Comparison of ENCODE assay signal across 2 cellular contexts in the genomic region with DNA sequence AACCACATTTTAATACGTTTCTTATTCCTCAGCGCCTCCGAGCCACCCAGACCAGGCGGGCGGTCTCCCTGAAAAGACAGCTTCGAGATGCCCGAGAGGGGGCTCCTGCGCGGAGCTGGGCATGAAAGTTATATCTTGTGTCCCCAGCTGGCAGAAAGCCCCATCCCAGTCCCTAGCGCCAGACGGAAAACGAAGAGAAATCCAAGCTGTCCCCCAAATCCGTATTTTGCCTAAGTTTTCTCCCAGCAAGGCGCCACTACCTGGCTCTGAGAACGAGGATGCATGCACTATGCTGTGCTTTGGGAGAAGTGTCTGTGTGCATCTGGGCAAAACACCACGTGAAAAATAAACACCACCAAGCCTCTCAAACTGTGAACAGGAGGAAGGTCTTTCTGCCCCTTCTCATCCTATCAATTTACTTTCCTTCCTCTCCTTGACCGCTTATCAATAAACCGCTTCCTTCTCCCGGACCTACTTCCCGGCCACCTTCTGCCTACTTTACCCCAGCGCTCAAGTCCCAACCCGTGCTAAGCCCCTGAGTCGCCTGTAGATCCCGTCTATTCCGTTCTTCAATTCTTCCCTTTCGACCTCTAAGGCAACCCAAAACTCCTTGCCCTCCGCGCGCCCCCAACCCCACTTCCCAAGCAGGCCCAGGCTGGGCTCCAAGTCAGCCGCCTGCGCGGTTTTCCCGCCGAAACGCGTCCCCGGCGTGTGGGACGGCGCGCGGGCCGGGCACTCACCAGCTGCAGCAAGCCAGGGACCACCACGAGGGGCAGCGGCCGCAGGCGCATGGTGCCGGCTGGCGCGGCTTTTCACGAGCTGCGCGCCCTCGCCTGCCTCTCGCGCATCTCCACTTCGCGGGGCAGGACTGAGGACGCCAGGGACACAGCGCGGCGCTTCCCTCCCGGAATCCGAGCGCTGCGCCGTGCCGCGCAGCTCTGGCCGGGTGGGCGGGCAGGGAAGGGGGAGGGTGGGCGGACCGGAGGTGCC.
TF ChIP-seq lines count a peak whose summit lies in the region.

A gene (minus strand): TSS at position 940 of the 990 bp plus-strand sequence. CDS start 149 bp downstream, at position 791.

TF ChIP-seq in A549, 52 proteins besides CTCF, POLR2A, EP300 and RAD21:
- TF ChIP-seq, protein P1, sequence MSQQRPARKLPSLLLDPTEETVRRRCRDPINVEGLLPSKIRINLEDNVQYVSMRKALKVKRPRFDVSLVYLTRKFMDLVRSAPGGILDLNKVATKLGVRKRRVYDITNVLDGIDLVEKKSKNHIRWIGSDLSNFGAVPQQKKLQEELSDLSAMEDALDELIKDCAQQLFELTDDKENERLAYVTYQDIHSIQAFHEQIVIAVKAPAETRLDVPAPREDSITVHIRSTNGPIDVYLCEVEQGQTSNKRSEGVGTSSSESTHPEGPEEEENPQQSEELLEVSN (IDR thresholded peaks at IDR 0.05; ENCODE audit: borderline replicate concordance, low read depth): peak; percentile 80
- TF ChIP-seq HDAC2 (IDR thresholded peaks at IDR 0.05): 0 out of 2 replicates have a peak, but pooled peaks have one; percentile 23
- TF ChIP-seq, protein P2, sequence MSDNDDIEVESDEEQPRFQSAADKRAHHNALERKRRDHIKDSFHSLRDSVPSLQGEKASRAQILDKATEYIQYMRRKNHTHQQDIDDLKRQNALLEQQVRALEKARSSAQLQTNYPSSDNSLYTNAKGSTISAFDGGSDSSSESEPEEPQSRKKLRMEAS (IDR thresholded peaks at IDR 0.05): peak; percentile 66; the same call in 1 of the 2 replicates
- no peak for TF ChIP-seq NFE2L2 (conservative IDR thresholded peaks at IDR 0.05; ENCODE audit: low read length)

TF ChIP-seq in IMR-90, 13 proteins besides CTCF, POLR2A, EP300 and RAD21:
- TF ChIP-seq MAFK (IDR thresholded peaks at IDR 0.05; ENCODE audit: low read depth, low read length) (no peak), NFE2L2 (IDR thresholded peaks at IDR 0.05; ENCODE audit: low read depth, low read length) (no peak), FOS (IDR thresholded peaks at IDR 0.05; ENCODE audit: low read depth, low read length) (no peak), CHD1 (IDR thresholded peaks at IDR 0.05; ENCODE audit: low read depth, low read length) (no peak), MAZ (IDR thresholded peaks at IDR 0.05; ENCODE audit: borderline replicate concordance, low read depth, low read length) (no peak), RFX5 (IDR thresholded peaks at IDR 0.05; ENCODE audit: low read depth, low read length) (no peak), BHLHE40 (IDR thresholded peaks at IDR 0.05; ENCODE audit: low read depth, low read length) (no peak), MXI1 (IDR thresholded peaks at IDR 0.05; ENCODE audit: borderline replicate concordance, low read depth, low read length) (no peak), SMC3 (IDR thresholded peaks at IDR 0.05; ENCODE audit: low read depth, low read length) (no peak), RCOR1 (IDR thresholded peaks at IDR 0.05; ENCODE audit: insufficient replicate concordance, low read length) (no peak), CEBPB (IDR thresholded peaks at IDR 0.05; ENCODE audit: low read depth, low read length) (no peak)
- TF ChIP-seq, protein P3, sequence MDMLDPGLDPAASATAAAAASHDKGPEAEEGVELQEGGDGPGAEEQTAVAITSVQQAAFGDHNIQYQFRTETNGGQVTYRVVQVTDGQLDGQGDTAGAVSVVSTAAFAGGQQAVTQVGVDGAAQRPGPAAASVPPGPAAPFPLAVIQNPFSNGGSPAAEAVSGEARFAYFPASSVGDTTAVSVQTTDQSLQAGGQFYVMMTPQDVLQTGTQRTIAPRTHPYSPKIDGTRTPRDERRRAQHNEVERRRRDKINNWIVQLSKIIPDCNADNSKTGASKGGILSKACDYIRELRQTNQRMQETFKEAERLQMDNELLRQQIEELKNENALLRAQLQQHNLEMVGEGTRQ (IDR thresholded peaks at IDR 0.05; ENCODE audit: low read depth, low read length): no peak
- TF ChIP-seq, protein P4, sequence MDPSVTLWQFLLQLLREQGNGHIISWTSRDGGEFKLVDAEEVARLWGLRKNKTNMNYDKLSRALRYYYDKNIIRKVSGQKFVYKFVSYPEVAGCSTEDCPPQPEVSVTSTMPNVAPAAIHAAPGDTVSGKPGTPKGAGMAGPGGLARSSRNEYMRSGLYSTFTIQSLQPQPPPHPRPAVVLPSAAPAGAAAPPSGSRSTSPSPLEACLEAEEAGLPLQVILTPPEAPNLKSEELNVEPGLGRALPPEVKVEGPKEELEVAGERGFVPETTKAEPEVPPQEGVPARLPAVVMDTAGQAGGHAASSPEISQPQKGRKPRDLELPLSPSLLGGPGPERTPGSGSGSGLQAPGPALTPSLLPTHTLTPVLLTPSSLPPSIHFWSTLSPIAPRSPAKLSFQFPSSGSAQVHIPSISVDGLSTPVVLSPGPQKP (IDR thresholded peaks at IDR 0.05; ENCODE audit: borderline replicate concordance, low read depth, low read length): no peak
